ENCODE assay signal across 4 cellular contexts in the genomic region with DNA sequence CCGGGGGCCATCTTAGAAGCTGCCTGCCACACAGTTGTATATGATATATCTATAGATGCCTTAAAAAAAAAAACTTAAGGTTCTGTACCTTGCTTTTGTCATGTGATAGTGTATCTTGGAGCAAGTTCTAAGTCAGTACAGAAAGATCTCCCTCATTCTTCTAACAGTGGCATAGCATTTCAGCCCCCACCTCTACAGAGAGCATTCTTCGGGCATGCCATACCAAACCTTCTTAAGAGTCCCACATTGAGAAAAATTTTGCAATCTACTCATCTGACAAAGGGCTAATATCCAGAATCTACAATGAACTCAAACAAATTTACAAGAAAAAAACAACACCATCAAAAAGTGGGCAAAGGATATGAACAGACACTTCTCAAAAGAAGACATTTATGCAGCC. TPM values are rescaled to one million over a fixed set of nuclear protein-coding genes. Genes with fewer than 3 reads are reported as not detected.
"Had no signal": no experiment of that assay in that cellular context is flagged by ENCODE, and none has a peak within 500 bp of the region (broad histone marks: within the 10 kb centered on the region; RNA-seq: fewer than 3 reads in every experiment).

No MANE protein-coding gene starts in this region.

RNA-seq across cellular contexts. Expression of gene PAQR9, which starts 24.7 kb away (rescaled TPM):
- total RNA-seq: activated CD8-positive, alpha-beta T cell treated with anti-CD3 and anti-CD28 coated beads, Interleukin-2, amount 10 ng/mL, durations not matched to agents 7 days and 5 days; activated naive CD8-positive, alpha-beta T cell treated with anti-CD3 and anti-CD28 coated beads, Interleukin-2, amount 10 ng/mL, durations not matched to agents 7 days and 5 days; breast epithelium; T-helper 17 cell had no signal
